In genomic region chr22:39946571-39947407, GRCh38 we compare ENCODE assay signal across 11 cellular contexts. TPM values are rescaled to one million over a fixed set of nuclear protein-coding genes. Genes with fewer than 3 reads are reported as not detected.
DNase-seq lines count a peak whose midpoint lies in the region; ATAC-seq and TF ChIP-seq lines count a peak whose summit lies in the region.
"Had no signal": no experiment of that assay in that cellular context is flagged by ENCODE, and none has a peak within 500 bp of the region (broad histone marks: within the 10 kb centered on the region; RNA-seq: fewer than 3 reads in every experiment).

No MANE protein-coding gene starts in this region.

- no peak for TF ChIP-seq CTCF in nephron progenitor cell (IDR thresholded peaks at IDR 0.05)
- TF ChIP-seq CTCF in GM10248 (IDR thresholded peaks at IDR 0.05; ENCODE audit: control extremely low read depth, extremely low read depth, low read depth, missing control alignments), result no peak

- POLR2A ChIA-PET in GM10248 (lab: Yijun Ruan, JAX), result no interaction called here

- no peak overlapping the region for H3K27ac Mint-ChIP-seq in activated T-helper 1 cell treated with anti-CD3 and anti-CD28 coated beads, Interleukin-12 subunit alpha, Interleukin-12 subunit beta, Interleukin-2, Interleukin-4 antibody, amounts not matched to agents 30 ng/mL and 10 ng/mL and 1 ng/mL, durations not matched to agents 14 hours and 24 hours and 36 hours
- H3K27ac Mint-ChIP-seq in nephron progenitor cell, result peak overlapping the region; percentile 31

- H3K4me3 Mint-ChIP-seq in activated T-helper 1 cell treated with anti-CD3 and anti-CD28 coated beads, Interleukin-12 subunit alpha, Interleukin-12 subunit beta, Interleukin-2, Interleukin-4 antibody, amounts not matched to agents 30 ng/mL and 10 ng/mL and 1 ng/mL, durations not matched to agents 14 hours and 24 hours and 36 hours, result peak overlapping the region; percentile 22
- H3K4me3 Mint-ChIP-seq in nephron progenitor cell, result no peak overlapping the region

- CTCF ChIA-PET in GM10248 (lab: Yijun Ruan, JAX), result interaction anchor here (0.9 to 1.5 kb wide), 3 partner anchors 10 to 78 kb away, joined by 3 to 5 read pairs (median 4); no protein-coding TSS in a partner anchor

- intact Hi-C loops in activated T-helper 1 cell treated with anti-CD3 and anti-CD28 coated beads, Interleukin-12 subunit alpha, Interleukin-12 subunit beta, Interleukin-2, Interleukin-4 antibody, amounts not matched to agents 30 ng/mL and 10 ng/mL and 1 ng/mL, durations not matched to agents 14 hours and 24 hours and 36 hours (cut with micrococcal nuclease), result no loop called here
- intact Hi-C loops in left ventricle myocardium superior (cut with micrococcal nuclease), result no loop called here

- peaks cover 60% of the 10 kb centered on the region for H3K36me3 Mint-ChIP-seq in activated T-helper 1 cell treated with anti-CD3 and anti-CD28 coated beads, Interleukin-12 subunit alpha, Interleukin-12 subunit beta, Interleukin-2, Interleukin-4 antibody, amounts not matched to agents 30 ng/mL and 10 ng/mL and 1 ng/mL, durations not matched to agents 14 hours and 24 hours and 36 hours (ENCODE audit: low read depth)
- H3K36me3 Mint-ChIP-seq in nephron progenitor cell (ENCODE audit: low read depth), result no peaks in the 10 kb centered on the region

- DNase-seq in NCI-H510A treated with DMSO at 0.1 percent for 48 hours (lab: John Stamatoyannopoulos, UW), result peak; percentile 41
- DNase-seq in NCI-H510A (lab: John Stamatoyannopoulos, UW), result no peak
- DNase-seq in MV-4-11 (lab: John Stamatoyannopoulos, UW), result peak; percentile 89
- DNase-seq in activated T-helper 1 cell treated with anti-CD3 and anti-CD28 coated beads, Interleukin-12 subunit alpha, Interleukin-12 subunit beta, Interleukin-2, Interleukin-4 antibody, amounts not matched to agents 30 ng/mL and 10 ng/mL and 1 ng/mL, durations not matched to agents 14 hours and 24 hours and 36 hours (ENCODE audit: low spot score), result no peak
- no peak for DNase-seq in nephron progenitor cell
- DNase-seq in left ventricle myocardium superior, result no peak
- DNase-seq in GM10248 (ENCODE audit: extremely low spot score), result no peak
- DNase-seq: heart right ventricle, NCI-H1105 treated with DMSO at 0.1 percent for 48 hours had no signal

- no peaks in the 10 kb centered on the region for H3K9me3 Mint-ChIP-seq in activated T-helper 1 cell treated with anti-CD3 and anti-CD28 coated beads, Interleukin-12 subunit alpha, Interleukin-12 subunit beta, Interleukin-2, Interleukin-4 antibody, amounts not matched to agents 30 ng/mL and 10 ng/mL and 1 ng/mL, durations not matched to agents 14 hours and 24 hours and 36 hours
- no peaks in the 10 kb centered on the region for H3K9me3 Mint-ChIP-seq in nephron progenitor cell

- no peaks in the 10 kb centered on the region for H3K27me3 Mint-ChIP-seq in activated T-helper 1 cell treated with anti-CD3 and anti-CD28 coated beads, Interleukin-12 subunit alpha, Interleukin-12 subunit beta, Interleukin-2, Interleukin-4 antibody, amounts not matched to agents 30 ng/mL and 10 ng/mL and 1 ng/mL, durations not matched to agents 14 hours and 24 hours and 36 hours (ENCODE audit: insufficient read depth)
- no peaks in the 10 kb centered on the region for H3K27me3 Mint-ChIP-seq in nephron progenitor cell (ENCODE audit: low read depth, poor library complexity)

- peaks cover 81% of the 10 kb centered on the region for H3K4me1 Mint-ChIP-seq in activated T-helper 1 cell treated with anti-CD3 and anti-CD28 coated beads, Interleukin-12 subunit alpha, Interleukin-12 subunit beta, Interleukin-2, Interleukin-4 antibody, amounts not matched to agents 30 ng/mL and 10 ng/mL and 1 ng/mL, durations not matched to agents 14 hours and 24 hours and 36 hours (ENCODE audit: low read depth)
- H3K4me1 Mint-ChIP-seq in nephron progenitor cell, result peaks cover 83% of the 10 kb centered on the region

- ATAC-seq in left ventricle myocardium superior (no peak), HG03280 (IDR thresholded peaks at IDR 0.05; ENCODE audit: unreplicated experiment) (no peak)
- ATAC-seq: heart right ventricle had no signal

RNA-seq across cellular contexts. Expression of gene TMA7B, which starts 13.4 kb away (rescaled TPM):
- total RNA-seq in activated T-helper 1 cell treated with anti-CD3 and anti-CD28 coated beads, Interleukin-12 subunit alpha, Interleukin-12 subunit beta, Interleukin-2, Interleukin-4 antibody, amounts not matched to agents 30 ng/mL and 10 ng/mL and 1 ng/mL, durations not matched to agents 14 hours and 24 hours and 36 hours, result 1.3 and 1.7 TPM in 2 replicates
- not detected for total RNA-seq in left ventricle myocardium superior
- total RNA-seq: A673, heart right ventricle had no signal

RNA-seq across cellular contexts. Expression of gene GRAP2, which starts 45.9 kb away (rescaled TPM):
- total RNA-seq in activated T-helper 1 cell treated with anti-CD3 and anti-CD28 coated beads, Interleukin-12 subunit alpha, Interleukin-12 subunit beta, Interleukin-2, Interleukin-4 antibody, amounts not matched to agents 30 ng/mL and 10 ng/mL and 1 ng/mL, durations not matched to agents 14 hours and 24 hours and 36 hours, result 30.5 and 31.3 TPM in 2 replicates
- total RNA-seq in left ventricle myocardium superior, result 1.2 TPM
- total RNA-seq: A673 had no signal

RNA-seq across cellular contexts. Expression of gene FAM83F, which starts 48.0 kb away (rescaled TPM):
- total RNA-seq in activated T-helper 1 cell treated with anti-CD3 and anti-CD28 coated beads, Interleukin-12 subunit alpha, Interleukin-12 subunit beta, Interleukin-2, Interleukin-4 antibody, amounts not matched to agents 30 ng/mL and 10 ng/mL and 1 ng/mL, durations not matched to agents 14 hours and 24 hours and 36 hours, result 0.05 and 0.39 TPM in 2 replicates
- 5.2 TPM for total RNA-seq in left ventricle myocardium superior
- total RNA-seq: A673 had no signal

RNA-seq across cellular contexts. Expression of gene ENTHD1, which starts 53.2 kb away (rescaled TPM):
- total RNA-seq in activated T-helper 1 cell treated with anti-CD3 and anti-CD28 coated beads, Interleukin-12 subunit alpha, Interleukin-12 subunit beta, Interleukin-2, Interleukin-4 antibody, amounts not matched to agents 30 ng/mL and 10 ng/mL and 1 ng/mL, durations not matched to agents 14 hours and 24 hours and 36 hours, result 0.08 and 0.20 TPM in 2 replicates
- total RNA-seq in left ventricle myocardium superior, result not detected
- total RNA-seq: A673 had no signal

Comparison
In these comparisons a context has a peak if more than half of its experiments do, and no peak if none do; other contexts are left out.
1. DNase-seq: peak in NCI-H510A treated with DMSO at 0.1 percent for 48 hours (single experiment) and MV-4-11 (single experiment); none in NCI-H510A (single experiment), activated T-helper 1 cell treated with anti-CD3 and anti-CD28 coated beads, Interleukin-12 subunit alpha, Interleukin-12 subunit beta, Interleukin-2, Interleukin-4 antibody, amounts not matched to agents 30 ng/mL and 10 ng/mL and 1 ng/mL, durations not matched to agents 14 hours and 24 hours and 36 hours (single experiment), nephron progenitor cell (single experiment), left ventricle myocardium superior (single experiment) and GM10248 (single experiment).
2. RNA of gene GRAP2, which starts 45.9 kb away (total RNA-seq): 30.5 to 31.3 TPM in activated T-helper 1 cell treated with anti-CD3 and anti-CD28 coated beads, Interleukin-12 subunit alpha, Interleukin-12 subunit beta, Interleukin-2, Interleukin-4 antibody, amounts not matched to agents 30 ng/mL and 10 ng/mL and 1 ng/mL, durations not matched to agents 14 hours and 24 hours and 36 hours; 1.2 TPM in left ventricle myocardium superior (single experiment); every median in the first group is over 10 times any median in the second.